In the genomic region with DNA sequence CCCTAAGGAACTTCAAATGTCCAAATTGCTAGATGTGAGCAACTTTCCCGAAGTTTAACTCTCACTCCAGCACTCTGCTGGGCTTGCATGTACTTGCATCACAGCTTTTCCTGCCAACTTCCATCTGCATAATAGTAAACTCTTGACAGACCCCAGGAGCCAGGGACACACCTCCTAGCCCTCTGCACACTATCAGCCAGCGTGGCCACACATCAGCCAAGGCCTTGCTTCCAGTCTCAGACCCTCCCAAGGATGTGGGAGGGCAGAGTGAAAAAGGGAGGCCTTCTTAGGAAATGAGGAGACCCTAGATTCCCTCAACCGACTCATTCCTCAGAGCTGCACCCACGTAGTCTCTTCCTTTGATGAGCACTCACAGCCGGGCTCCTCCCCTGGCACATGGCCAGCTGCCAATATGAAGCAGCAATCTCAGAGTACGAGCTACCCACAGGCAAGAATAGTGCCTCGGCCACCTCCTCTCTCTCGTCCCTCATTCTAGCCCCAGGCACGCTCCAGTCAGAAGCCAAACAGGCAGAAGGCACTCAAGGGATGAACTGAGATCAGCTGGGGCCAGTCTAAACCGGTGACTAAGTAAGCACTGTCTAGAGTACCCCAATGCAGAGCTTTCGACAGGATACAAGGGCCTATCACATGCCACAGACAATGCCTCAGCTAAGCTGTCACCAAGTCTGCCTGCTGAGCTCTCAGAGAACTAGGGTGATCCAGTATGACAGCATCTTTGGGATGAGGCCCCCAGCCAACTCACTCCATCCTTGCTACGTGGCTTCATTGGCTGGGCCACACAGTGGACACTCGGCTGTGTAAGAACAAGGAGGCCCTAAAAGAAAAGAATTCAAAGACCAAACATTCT, we compare ENCODE assay signal across 10 cellular contexts. TPM values are rescaled to one million over a fixed set of nuclear protein-coding genes. Genes with fewer than 3 reads are reported as not detected.
DNase-seq lines count a peak whose midpoint lies in the region; ATAC-seq, FAIRE-seq and TF ChIP-seq lines count a peak whose summit lies in the region.
"Had no signal": no experiment of that assay in that cellular context is flagged by ENCODE, and none has a peak within 500 bp of the region (broad histone marks: within the 10 kb centered on the region; RNA-seq: fewer than 3 reads in every experiment).

No MANE protein-coding gene starts in this region.

- no peaks in the 10 kb centered on the region for H3K36me3 ChIP-seq in astrocyte (ENCODE audit: insufficient read depth, low read length)
- H3K36me3 ChIP-seq: neutrophil had no signal

- peaks cover 41% of the 10 kb centered on the region for H3K4me1 ChIP-seq in astrocyte (ENCODE audit: insufficient read depth, low read length)

- peak overlapping the region; percentile 50 for H3K9ac ChIP-seq in astrocyte (ENCODE audit: low read length)

- peak overlapping the region; percentile 12 for H2AFZ ChIP-seq in astrocyte (ENCODE audit: low read depth, low read length)
- H2AFZ ChIP-seq: PC-9 had no signal

- H3K79me2 ChIP-seq in astrocyte (ENCODE audit: insufficient read depth, low read length): peaks cover 66% of the 10 kb centered on the region

- H3K27ac Mint-ChIP-seq in astrocyte (ENCODE audit: unreplicated experiment): peak overlapping the region; percentile 86

- no peak for TF ChIP-seq CTCF in astrocyte (IDR thresholded peaks at IDR 0.05; ENCODE audit: insufficient read depth, low read depth, low read length)

- peak overlapping the region; percentile 29 for H3K4me3 ChIP-seq in astrocyte (ENCODE audit: insufficient read depth, low read depth, low read length)
- H3K4me3 ChIP-seq: PC-9 had no signal

- peaks cover 38% of the 10 kb centered on the region for H3K4me1 Mint-ChIP-seq in astrocyte (ENCODE audit: low read depth, unreplicated experiment)

- H3K27ac ChIP-seq in astrocyte (ENCODE audit: low read depth, low read length): peak overlapping the region; percentile 66
- H3K27ac ChIP-seq: neutrophil, PC-9 had no signal

- peaks cover 14% of the 10 kb centered on the region for H3K27me3 Mint-ChIP-seq in astrocyte (ENCODE audit: low read depth, unreplicated experiment)

- no peaks in the 10 kb centered on the region for H3K27me3 ChIP-seq in astrocyte (ENCODE audit: insufficient read depth, low read length)

- peak; percentile 74 for DNase-seq in GM03348 (ENCODE audit: low spot score)
- DNase-seq in NCI-H69 (lab: John Stamatoyannopoulos, UW): peak; percentile 88
- DNase-seq in astrocyte (ENCODE audit: low read depth): peak; percentile 73
- peak; percentile 76 for DNase-seq in iris pigment epithelial cell (ENCODE audit: low read depth)
- peak; percentile 23 to 24 for DNase-seq in stimulated activated CD4-positive, alpha-beta T cell treated with anti-CD3 and anti-CD28 coated beads, Interleukin-15, amount 100 ng/mL, for 48 hours (ENCODE audit: low read depth in 2 of 2)
- DNase-seq in GF-D8 (lab: John Stamatoyannopoulos, UW): no peak
- no peak for DNase-seq in H54 (ENCODE audit: insufficient read length, low spot score)

- H3K9me3 ChIP-seq in astrocyte (ENCODE audit: insufficient read depth, low read depth, low read length): no peaks in the 10 kb centered on the region
- H3K9me3 ChIP-seq: neutrophil had no signal

- ATAC-seq in GM18505 (IDR thresholded peaks at IDR 0.05; ENCODE audit: unreplicated experiment): no peak

- TF ChIP-seq POLR2A in GM18505 (IDR thresholded peaks at IDR 0.05; ENCODE audit: borderline replicate concordance, extremely low read depth, insufficient read depth, insufficient read length): no peak
- no peak for TF ChIP-seq POLR2A in H54 (IDR thresholded peaks at IDR 0.05; ENCODE audit: low read depth, low read length)

- H3K9me3 Mint-ChIP-seq in astrocyte (ENCODE audit: unreplicated experiment): peaks cover 3% of the 10 kb centered on the region

- H3K36me3 Mint-ChIP-seq in astrocyte (ENCODE audit: low read depth, unreplicated experiment): peaks cover 6% of the 10 kb centered on the region

- FAIRE-seq in astrocyte (lab: Jason Lieb, UNC) (peak; percentile 73), H54 (lab: Jason Lieb, UNC) (no peak)

- H3K4me3 Mint-ChIP-seq in astrocyte (ENCODE audit: unreplicated experiment): peak overlapping the region; percentile 88

- H3K4me2 ChIP-seq in astrocyte (ENCODE audit: low read length): peak overlapping the region; percentile 99

- peaks cover 59% of the 10 kb centered on the region for H4K20me1 ChIP-seq in astrocyte (ENCODE audit: insufficient read depth, low read length)

RNA-seq across cellular contexts. Expression of a gene that starts 2.3 kb away (rescaled TPM):
- 214 and 302 TPM in 2 replicates for total RNA-seq in astrocyte

RNA-seq across cellular contexts. Expression of a gene that starts 32.1 kb away (rescaled TPM):
- 56.6 and 72.4 TPM in 2 replicates for total RNA-seq in astrocyte

Comparison
In these comparisons a context has a peak if more than half of its experiments do, and no peak if none do; other contexts are left out.
1. DNase-seq: peak in GM03348 (single experiment), NCI-H69 (single experiment), astrocyte (single experiment), iris pigment epithelial cell (single experiment) and stimulated activated CD4-positive, alpha-beta T cell treated with anti-CD3 and anti-CD28 coated beads, Interleukin-15, amount 100 ng/mL, for 48 hours (2 of 2); none in GF-D8 (single experiment) and H54 (single experiment).